Comparison of ENCODE assay signal across 1 cellular context in genomic region chr2:68908392-68908970, GRCh38.
TF ChIP-seq lines count a peak whose summit lies in the region.

No MANE protein-coding gene starts in this region.

TF ChIP-seq in IMR-90, 13 proteins besides CTCF, POLR2A, EP300 and RAD21 (continued from another document):
- TF ChIP-seq USF2 (IDR thresholded peaks at IDR 0.05; ENCODE audit: low read depth, low read length) (peak; percentile 66; the same call in 1 of the 2 replicates), CHD1 (IDR thresholded peaks at IDR 0.05; ENCODE audit: low read depth, low read length) (no peak), RCOR1 (IDR thresholded peaks at IDR 0.05; ENCODE audit: insufficient replicate concordance, low read length) (peak; percentile 22), BHLHE40 (IDR thresholded peaks at IDR 0.05; ENCODE audit: low read depth, low read length) (no peak), NFE2L2 (IDR thresholded peaks at IDR 0.05; ENCODE audit: low read depth, low read length) (peak; percentile 95), MXI1 (IDR thresholded peaks at IDR 0.05; ENCODE audit: borderline replicate concordance, low read depth, low read length) (no peak), RFX5 (IDR thresholded peaks at IDR 0.05; ENCODE audit: low read depth, low read length) (no peak), MAZ (IDR thresholded peaks at IDR 0.05; ENCODE audit: borderline replicate concordance, low read depth, low read length) (no peak)
